ENCODE assay signal across 14 cellular contexts in the genomic region with DNA sequence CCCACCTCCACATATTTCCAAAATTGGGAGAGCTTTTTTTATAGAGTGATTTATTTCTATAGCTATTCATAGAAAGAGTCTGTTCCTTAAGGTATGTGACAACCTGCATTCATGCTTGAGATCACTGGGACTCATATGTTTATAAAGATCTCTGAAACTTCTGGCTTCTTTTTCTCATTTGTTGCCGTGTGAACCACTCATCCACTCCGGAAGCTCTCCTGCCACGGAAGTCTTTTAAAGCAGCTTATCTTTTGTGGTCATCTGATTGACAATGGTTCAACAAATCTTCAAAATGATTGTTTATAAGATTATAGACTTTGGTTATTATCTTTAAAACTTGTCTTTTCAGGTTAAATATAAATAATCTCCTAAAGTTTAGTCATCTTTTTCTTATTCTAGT.
"Had no signal": no experiment of that assay in that cellular context is flagged by ENCODE, and none has a peak within 500 bp of the region (broad histone marks: within the 10 kb centered on the region; RNA-seq: fewer than 3 reads in every experiment).

No MANE protein-coding gene starts in this region.

- H3K4me1 ChIP-seq: esophagus squamous epithelium, right atrium auricular region, tibial nerve had no signal

- H3K27ac Mint-ChIP-seq: activated CD8-positive, alpha-beta T cell treated with anti-CD3 and anti-CD28 coated beads, Interleukin-2, amount 10 ng/mL, durations not matched to agents 7 days and 5 days; activated T-helper 1 cell treated with anti-CD3 and anti-CD28 coated beads, Interleukin-12 subunit alpha, Interleukin-12 subunit beta, Interleukin-2, Interleukin-4 antibody, amounts not matched to agents 30 ng/mL and 10 ng/mL and 1 ng/mL, durations not matched to agents 14 hours and 24 hours and 36 hours had no signal

- H3K27me3 Mint-ChIP-seq: naive B cell had no signal

- H3K36me3 Mint-ChIP-seq: naive B cell had no signal

- H3K9me3 Mint-ChIP-seq: activated T-helper 1 cell treated with anti-CD3 and anti-CD28 coated beads, Interleukin-12 subunit alpha, Interleukin-12 subunit beta, Interleukin-2, Interleukin-4 antibody, amounts not matched to agents 30 ng/mL and 10 ng/mL and 1 ng/mL, durations not matched to agents 14 hours and 24 hours and 36 hours; naive B cell had no signal

- H3K4me3 ChIP-seq: esophagus squamous epithelium, right atrium auricular region, skin epidermis, tibial nerve had no signal

- H3K4me3 Mint-ChIP-seq: activated CD8-positive, alpha-beta T cell treated with anti-CD3 and anti-CD28 coated beads, Interleukin-2, amount 10 ng/mL, durations not matched to agents 7 days and 5 days; activated T-helper 1 cell treated with anti-CD3 and anti-CD28 coated beads, Interleukin-12 subunit alpha, Interleukin-12 subunit beta, Interleukin-2, Interleukin-4 antibody, amounts not matched to agents 30 ng/mL and 10 ng/mL and 1 ng/mL, durations not matched to agents 14 hours and 24 hours and 36 hours had no signal

- ATAC-seq: activated CD8-positive, alpha-beta T cell treated with anti-CD3 and anti-CD28 coated beads, Interleukin-2, amount 10 ng/mL, durations not matched to agents 7 days and 5 days; left colon had no signal

- H3K27me3 ChIP-seq: esophagus squamous epithelium, neutrophil, right atrium auricular region, tibial nerve had no signal

- H3K9me3 ChIP-seq: esophagus squamous epithelium, neutrophil, right atrium auricular region, tibial nerve had no signal

- H3K36me3 ChIP-seq: esophagus squamous epithelium, neutrophil, right atrium auricular region, tibial nerve had no signal

- DNase-seq: activated CD4-positive, CD25-positive, alpha-beta regulatory T cell treated with anti-CD3 and anti-CD28 coated beads, Interleukin-2, amount 50 U/mL, for 72 hours; activated CD8-positive, alpha-beta memory T cell treated with anti-CD3 and anti-CD28 coated beads, Interleukin-2, amount 50 U/mL, for 48 hours; activated CD8-positive, alpha-beta T cell treated with anti-CD3 and anti-CD28 coated beads, Interleukin-2, amount 10 ng/mL, durations not matched to agents 7 days and 5 days; activated naive CD4-positive, alpha-beta T cell treated with anti-CD3 and anti-CD28 coated beads, Interleukin-2, amount 50 U/mL, for 16 hours; esophagus squamous epithelium; foreskin fibroblast; glutamatergic neuron; left colon; naive B cell had no signal

- H3K27ac ChIP-seq: esophagus squamous epithelium, neutrophil, right atrium auricular region, skin epidermis, tibial nerve had no signal
